ENCODE assay signal across 9 cellular contexts in the genomic region with DNA sequence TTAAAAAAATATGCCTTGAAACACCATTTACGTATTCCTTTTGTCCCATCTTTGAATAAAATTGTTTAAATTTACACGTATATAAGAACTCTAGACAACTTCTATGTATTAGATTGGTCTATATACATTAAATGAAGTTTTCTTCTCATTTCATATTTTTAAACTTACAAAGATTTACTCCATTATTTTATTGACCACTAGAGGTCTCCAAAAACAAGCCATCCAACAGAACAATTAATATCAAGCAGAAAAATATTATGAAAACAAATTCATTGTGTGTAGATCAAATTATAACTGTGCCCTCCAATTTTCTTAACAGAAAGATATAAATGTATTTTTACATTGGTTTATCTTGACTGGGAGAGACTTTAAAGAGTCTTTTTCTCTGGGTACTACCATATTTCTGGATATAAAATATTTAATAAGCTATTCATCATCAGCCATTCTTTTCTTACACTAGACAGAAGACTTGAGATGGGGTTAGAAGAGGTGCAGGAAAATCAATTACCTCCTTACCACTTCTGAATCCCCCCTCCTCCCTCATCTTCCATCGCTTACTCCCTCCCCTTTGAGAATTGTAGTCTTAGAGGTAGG.
DNase-seq lines count a peak whose midpoint lies in the region; ATAC-seq and TF ChIP-seq lines count a peak whose summit lies in the region.
"Had no signal": no experiment of that assay in that cellular context is flagged by ENCODE, and none has a peak within 500 bp of the region (broad histone marks: within the 10 kb centered on the region; RNA-seq: fewer than 3 reads in every experiment).

No MANE protein-coding gene starts in this region.

- no peaks in the 10 kb centered on the region for H3K9me3 ChIP-seq in right atrium auricular region
- no peaks in the 10 kb centered on the region for H3K9me3 ChIP-seq in hepatocyte (ENCODE audit: low read depth)

- H2AFZ ChIP-seq in hepatocyte: no peak overlapping the region

- no peaks in the 10 kb centered on the region for H3K4me1 ChIP-seq in right atrium auricular region
- peaks cover under 1% of the 10 kb centered on the region for H3K4me1 ChIP-seq in hepatocyte (ENCODE audit: insufficient read depth)

- 93% methylated on average over 3 of the region's 3 CpGs for WGBS in hepatocyte (ENCODE audit: low lambda C conversion rate, missing lambda C conversion rate)

- ATAC-seq in HG02588 (IDR thresholded peaks at IDR 0.05; ENCODE audit: unreplicated experiment): no peak
- no peak for ATAC-seq in GM21515 (IDR thresholded peaks at IDR 0.05; ENCODE audit: unreplicated experiment)

- no peaks in the 10 kb centered on the region for H4K20me1 ChIP-seq in hepatocyte (ENCODE audit: insufficient read depth, poor library complexity, severe bottlenecking)

- H3K27ac ChIP-seq in right atrium auricular region (no peak overlapping the region), RWPE1 (no peak overlapping the region), hepatocyte (no peak overlapping the region)

- intact Hi-C loops in cardiac septum (cut with DNase I): loop anchor here (1.0 to 10.0 kb wide), 2 partner anchors 117 to 297 kb away; no protein-coding TSS in a partner anchor

- H3K36me3 ChIP-seq in right atrium auricular region (no peaks in the 10 kb centered on the region), hepatocyte (replicated peaks; ENCODE audit: insufficient read depth, low read depth) (no peaks in the 10 kb centered on the region)

- no peaks in the 10 kb centered on the region for H3K9me2 ChIP-seq in hepatocyte (replicated peaks; ENCODE audit: insufficient read depth)

- no peak overlapping the region for H3K4me2 ChIP-seq in hepatocyte

- CTCF ChIA-PET in RWPE1 (lab: Yijun Ruan, JAX): interaction anchor here (0.6 to 0.8 kb wide), 6 partner anchors 11 to 118 kb away, joined by 3 to 8 read pairs (median 4); no protein-coding TSS in a partner anchor

- H3K27me3 ChIP-seq in right atrium auricular region (no peaks in the 10 kb centered on the region), hepatocyte (no peaks in the 10 kb centered on the region)

- POLR2A ChIA-PET in RWPE1 (lab: Yijun Ruan, JAX; ENCODE audit: low non-redundant PET): no interaction called here

- DNase-seq in right atrium auricular region (ENCODE audit: low spot score): no peak
- DNase-seq in cardiac septum (ENCODE audit: low spot score): no peak
- peak; percentile 7 for DNase-seq in RWPE1 (ENCODE audit: low spot score)
- DNase-seq in hepatocyte (ENCODE audit: low spot score): no peak
- no peak for DNase-seq in DMS114 treated with DMSO at 0.1 percent for 48 hours (lab: John Stamatoyannopoulos, UW; ENCODE audit: unreplicated experiment)
- no peak for DNase-seq in NCI-H1048 (lab: John Stamatoyannopoulos, UW)
- DNase-seq: KG1 had no signal

- peak; percentile 51 to 77 for TF ChIP-seq CTCF in right atrium auricular region (IDR thresholded peaks at IDR 0.05)
- TF ChIP-seq CTCF in RWPE1 (conservative IDR thresholded peaks at IDR 0.05; ENCODE audit: low read depth): peak; percentile 73
- peak; percentile 71 for TF ChIP-seq CTCF in hepatocyte (IDR thresholded peaks at IDR 0.05; ENCODE audit: poor library complexity)

- no peaks in the 10 kb centered on the region for H3K79me2 ChIP-seq in hepatocyte

- no peak overlapping the region for H3K4me3 ChIP-seq in right atrium auricular region
- no peak overlapping the region for H3K4me3 ChIP-seq in hepatocyte
